8 cellular contexts compared by ENCODE assay signal in the genomic region with DNA sequence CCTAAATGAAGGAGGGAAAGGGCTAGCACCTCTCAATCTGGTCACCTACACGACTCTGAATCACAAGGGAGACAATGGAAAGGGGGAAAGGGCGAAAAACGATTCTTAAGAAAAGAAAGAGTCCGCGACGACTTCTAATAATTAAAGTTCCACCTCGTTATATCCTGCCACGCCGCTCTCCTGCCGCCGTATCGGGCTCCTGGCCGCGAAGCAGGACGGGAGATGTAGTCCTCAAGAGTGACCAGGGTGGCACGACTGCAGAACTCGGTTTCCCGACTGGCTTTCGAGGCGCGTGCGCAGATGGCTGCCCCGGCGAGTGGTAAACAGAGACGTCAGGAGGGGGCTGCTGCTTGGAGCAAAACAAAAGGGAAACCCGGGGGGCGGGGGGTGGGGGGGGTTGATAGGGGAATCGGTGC. TPM values are rescaled to one million over a fixed set of nuclear protein-coding genes. Genes with fewer than 3 reads are reported as not detected.
A peak's percentile ranks its signal among the peaks of the same experiment; 100 is the strongest.
DNase-seq lines count a peak whose midpoint lies in the region; ATAC-seq and TF ChIP-seq lines count a peak whose summit lies in the region.

A gene with protein sequence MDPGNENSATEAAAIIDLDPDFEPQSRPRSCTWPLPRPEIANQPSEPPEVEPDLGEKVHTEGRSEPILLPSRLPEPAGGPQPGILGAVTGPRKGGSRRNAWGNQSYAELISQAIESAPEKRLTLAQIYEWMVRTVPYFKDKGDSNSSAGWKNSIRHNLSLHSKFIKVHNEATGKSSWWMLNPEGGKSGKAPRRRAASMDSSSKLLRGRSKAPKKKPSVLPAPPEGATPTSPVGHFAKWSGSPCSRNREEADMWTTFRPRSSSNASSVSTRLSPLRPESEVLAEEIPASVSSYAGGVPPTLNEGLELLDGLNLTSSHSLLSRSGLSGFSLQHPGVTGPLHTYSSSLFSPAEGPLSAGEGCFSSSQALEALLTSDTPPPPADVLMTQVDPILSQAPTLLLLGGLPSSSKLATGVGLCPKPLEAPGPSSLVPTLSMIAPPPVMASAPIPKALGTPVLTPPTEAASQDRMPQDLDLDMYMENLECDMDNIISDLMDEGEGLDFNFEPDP (plus strand): TSS at position 297 of the 416 bp plus-strand sequence. CDS start 678 bp downstream, outside the sequence.

- H3K4me2 ChIP-seq in PC-9, result peak within 1 kb of the TSS; percentile 95

- CTCF ChIA-PET in PC-9 (lab: Charles Lee), result no interaction called here

- peaks cover 2% of the 10 kb centered on the region for H3K36me3 Mint-ChIP-seq in activated T-cell treated with anti-CD3 and anti-CD28 coated beads, Interleukin-2, amount 50 U/mL, for 24 hours (ENCODE audit: low read depth)

- ATAC-seq in GM21576 (IDR thresholded peaks at IDR 0.05; ENCODE audit: unreplicated experiment) (peak; percentile 91), esophagus mucosa (peak; percentile 89)

- no peaks in the 10 kb centered on the region for H3K9me3 ChIP-seq in PC-9 (ENCODE audit: insufficient read depth, low read depth)

- H3K27me3 ChIP-seq in PC-9 (ENCODE audit: insufficient read depth, low read depth), result no peaks in the 10 kb centered on the region

- peak within 1 kb of the TSS; percentile 90 for H3K27ac Mint-ChIP-seq in activated T-cell treated with anti-CD3 and anti-CD28 coated beads, Interleukin-2, amount 50 U/mL, for 24 hours

- H3K9me2 ChIP-seq in PC-9 (ENCODE audit: insufficient read depth), result no peaks in the 10 kb centered on the region

- H3K36me3 ChIP-seq in PC-9 (ENCODE audit: low read depth), result no peaks in the 10 kb centered on the region

- no peak for TF ChIP-seq CTCF in PC-9 (conservative IDR thresholded peaks at IDR 0.05)

- peak within 1 kb of the TSS; percentile 56 for H3K4me3 ChIP-seq in Jurkat, Clone E6-1 (ENCODE audit: low read length)
- H3K4me3 ChIP-seq in PC-9, result peak within 1 kb of the TSS; percentile 68

- H3K27ac ChIP-seq in PC-9, result no peak within 1 kb of the TSS

- H4K20me1 ChIP-seq in PC-9 (ENCODE audit: insufficient read depth), result no peaks in the 10 kb centered on the region

- H2AFZ ChIP-seq in PC-9, result peak within 1 kb of the TSS; percentile 96

- no TSS peak for BruUV-seq in PC-9 (replicated peaks; lab: Mats Ljungman, UMichigan)

- POLR2A ChIA-PET in PC-9 (lab: Charles Lee; ENCODE audit: unreplicated experiment), result no interaction called here

- DNase-seq in DMS 273 (lab: John Stamatoyannopoulos, UW; ENCODE audit: unreplicated experiment) (peak; percentile 93), PC-9 (peak; percentile 73 to 85), myocyte (ENCODE audit: low read depth) (peak; percentile 86)
- DNase-seq in Jurkat, Clone E6-1 (ENCODE audit: low read depth, low spot score), result peak; percentile 82
- peak; percentile 87 for DNase-seq in activated T-cell treated with anti-CD3 and anti-CD28 coated beads, Interleukin-2, amount 50 U/mL, for 24 hours
- peak; percentile 81 to 85 for DNase-seq in stimulated activated CD8-positive, alpha-beta memory T cell treated with anti-CD3 and anti-CD28 coated beads, Interleukin-7, amount 100 ng/mL, for 4 hours (ENCODE audit: low read depth in 2 of 2)

- H3K79me2 ChIP-seq in PC-9 (ENCODE audit: low read depth), result no peaks in the 10 kb centered on the region

- peaks cover 41% of the 10 kb centered on the region for H3K4me1 Mint-ChIP-seq in activated T-cell treated with anti-CD3 and anti-CD28 coated beads, Interleukin-2, amount 50 U/mL, for 24 hours (ENCODE audit: low read depth)

- no peaks in the 10 kb centered on the region for H3K9me3 Mint-ChIP-seq in activated T-cell treated with anti-CD3 and anti-CD28 coated beads, Interleukin-2, amount 50 U/mL, for 24 hours

- no peaks in the 10 kb centered on the region for H3K4me1 ChIP-seq in PC-9 (replicated peaks; ENCODE audit: insufficient read depth)

- peaks cover 25% of the 10 kb centered on the region for H3K27me3 Mint-ChIP-seq in activated T-cell treated with anti-CD3 and anti-CD28 coated beads, Interleukin-2, amount 50 U/mL, for 24 hours

- H3K4me3 Mint-ChIP-seq in activated T-cell treated with anti-CD3 and anti-CD28 coated beads, Interleukin-2, amount 50 U/mL, for 24 hours, result peak within 1 kb of the TSS; percentile 82

- intact Hi-C loops in PC-9 (cut with micrococcal nuclease; ENCODE audit: unreplicated experiment), result no loop called here

- no peaks in the 10 kb centered on the region for H3F3A ChIP-seq in PC-9 (ENCODE audit: insufficient read depth, low read depth)

RNA-seq across cellular contexts. Expression of the gene that starts here (rescaled TPM):
- polyA plus RNA-seq in Jurkat, Clone E6-1 (2012; ENCODE audit: insufficient read depth, insufficient read length), result 6.3 TPM
- 22.0 and 29.3 TPM in 2 replicates for total RNA-seq in PC-9 (2021)
- 6.4 TPM for total RNA-seq in esophagus mucosa
- 18.1 and 20.7 TPM in 2 replicates for total RNA-seq in myocyte
- polyA plus RNA-seq in myocyte (2012), result 13.9 TPM
